In genomic region chr20:38221041-38221589, GRCh38 we compare ENCODE assay signal across 8 cellular contexts. TPM values are rescaled to one million over a fixed set of nuclear protein-coding genes. Genes with fewer than 3 reads are reported as not detected.
DNase-seq lines count a peak whose midpoint lies in the region; ATAC-seq and TF ChIP-seq lines count a peak whose summit lies in the region.

No MANE protein-coding gene starts in this region.

- H3K9me3 ChIP-seq in lower lobe of right lung, result no peaks in the 10 kb centered on the region

- no peaks in the 10 kb centered on the region for H3K27me3 ChIP-seq in lower lobe of right lung (ENCODE audit: low read depth)

- peak; percentile 97 for DNase-seq in 8988T
- peak; percentile 19 for DNase-seq in NCI-H2196 treated with DMSO at 0.1 percent for 48 hours (lab: John Stamatoyannopoulos, UW; ENCODE audit: unreplicated experiment)
- DNase-seq in activated CD4-positive, alpha-beta T cell treated with anti-CD3 and anti-CD28 coated beads, Interleukin-2, amount 50 U/mL, for 24 hours (ENCODE audit: low read depth in 1 of 2, low spot score in 1 of 2), result peak; percentile 47 to 49
- peak; percentile 83 for DNase-seq in dermis blood vessel endothelial cell
- peak; percentile 79 for DNase-seq in lower lobe of right lung
- DNase-seq in stimulated activated CD8-positive, alpha-beta memory T cell treated with anti-CD3 and anti-CD28 coated beads, Interleukin-15, amount 100 ng/mL, for 1 hour (ENCODE audit: low read depth), result peak; percentile 34

- no peak overlapping the region for H3K4me3 ChIP-seq in lower lobe of right lung

- peak; percentile 95 for TF ChIP-seq CTCF in GM12874 (IDR thresholded peaks at IDR 0.05; ENCODE audit: insufficient read depth, low read depth, low read length)
- TF ChIP-seq CTCF in lower lobe of right lung (IDR thresholded peaks at IDR 0.05), result peak; percentile 91

- no peaks in the 10 kb centered on the region for H3K36me3 ChIP-seq in lower lobe of right lung

- intact Hi-C loops in lower lobe of right lung (cut with DNase I), result loop anchor here (5.0 kb wide), 1 partner anchor 164 kb away; no protein-coding TSS in a partner anchor

- ATAC-seq in lower lobe of right lung (peak; percentile 83), HG02798 (IDR thresholded peaks at IDR 0.05; ENCODE audit: poor library complexity, unreplicated experiment) (no peak)

- no peak overlapping the region for H3K27ac ChIP-seq in lower lobe of right lung

- H3K4me1 ChIP-seq in lower lobe of right lung, result no peaks in the 10 kb centered on the region

RNA-seq across cellular contexts. Expression of gene KIAA1755, which starts 39.4 kb away (rescaled TPM):
- 0.05 and 0.51 TPM in 2 replicates for total RNA-seq in dermis blood vessel endothelial cell
- 1.3 TPM for total RNA-seq in lower lobe of right lung

RNA-seq across cellular contexts. Expression of gene TGM2, which starts 56.0 kb away (rescaled TPM):
- total RNA-seq in dermis blood vessel endothelial cell, result 401 and 1,564 TPM in 2 replicates
- 362 TPM for total RNA-seq in lower lobe of right lung

Comparison
In these comparisons a context has a peak if more than half of its experiments do, and no peak if none do; other contexts are left out.
1. DNase-seq: peak in every context shown above with its lines; median percentile 97 in 8988T; 83 in dermis blood vessel endothelial cell; 79 in lower lobe of right lung; 48 in activated CD4-positive, alpha-beta T cell treated with anti-CD3 and anti-CD28 coated beads, Interleukin-2, amount 50 U/mL, for 24 hours; 34 in stimulated activated CD8-positive, alpha-beta memory T cell treated with anti-CD3 and anti-CD28 coated beads, Interleukin-15, amount 100 ng/mL, for 1 hour; 19 in NCI-H2196 treated with DMSO at 0.1 percent for 48 hours.